ENCODE assay signal across 1 cellular context in the genomic region with DNA sequence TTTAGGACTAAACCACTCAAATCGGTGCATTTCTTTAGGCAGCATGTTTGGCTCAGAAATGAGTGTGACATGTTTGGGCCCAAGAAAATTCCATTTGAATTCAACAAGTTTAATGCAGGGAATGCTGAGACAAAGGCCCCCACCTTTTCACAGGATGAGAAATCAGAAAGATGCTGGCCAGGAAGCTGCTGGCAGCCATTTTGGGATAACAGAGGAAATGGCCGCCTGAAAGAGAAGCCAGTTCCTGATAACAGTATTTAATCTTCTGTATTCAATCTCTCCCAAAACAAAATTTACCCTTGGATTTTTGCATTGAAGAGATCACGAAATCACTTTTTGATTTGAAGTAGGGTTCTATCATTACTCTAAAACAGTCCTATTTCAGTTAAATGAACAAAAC.
TF ChIP-seq lines count a peak whose summit lies in the region.

No MANE protein-coding gene starts in this region.

TF ChIP-seq in endothelial cell of umbilical vein, 7 proteins besides CTCF, POLR2A, EP300 and RAD21 (continued from another document):
- TF ChIP-seq, protein P1, sequence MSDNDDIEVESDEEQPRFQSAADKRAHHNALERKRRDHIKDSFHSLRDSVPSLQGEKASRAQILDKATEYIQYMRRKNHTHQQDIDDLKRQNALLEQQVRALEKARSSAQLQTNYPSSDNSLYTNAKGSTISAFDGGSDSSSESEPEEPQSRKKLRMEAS (IDR thresholded peaks at IDR 0.05; ENCODE audit: insufficient read depth, insufficient read length), result no peak
- TF ChIP-seq MYC (IDR thresholded peaks at IDR 0.05; ENCODE audit: low read depth, low read length), result no peak
